23 cellular contexts compared by ENCODE assay signal in genomic region chr5:36646507-36647023, GRCh38. TPM values are rescaled to one million over a fixed set of nuclear protein-coding genes. Genes with fewer than 3 reads are reported as not detected.
A peak's percentile ranks its signal among the peaks of the same experiment; 100 is the strongest.
DNase-seq lines count a peak whose midpoint lies in the region; ATAC-seq and TF ChIP-seq lines count a peak whose summit lies in the region.
"Had no signal": no experiment of that assay in that cellular context is flagged by ENCODE, and none has a peak within 500 bp of the region (broad histone marks: within the 10 kb centered on the region; RNA-seq: fewer than 3 reads in every experiment).

No MANE protein-coding gene starts in this region.

- H3K9me3 Mint-ChIP-seq in stimulated activated naive CD8-positive, alpha-beta T cell treated with anti-CD3 and anti-CD28 coated beads, Interleukin-15, amount 100 ng/mL, for 72 hours = no peaks in the 10 kb centered on the region
- H3K9me3 Mint-ChIP-seq: CD4-positive, alpha-beta T cell; natural killer cell had no signal

- no peaks in the 10 kb centered on the region for H4K20me1 ChIP-seq in smooth muscle cell (ENCODE audit: low read depth)

- H3K79me2 ChIP-seq in smooth muscle cell (ENCODE audit: low read depth) = no peaks in the 10 kb centered on the region

- no peaks in the 10 kb centered on the region for H3K36me3 ChIP-seq in smooth muscle cell (ENCODE audit: low read depth)
- H3K36me3 ChIP-seq: ascending aorta, WERI-Rb-1 had no signal

- H2AFZ ChIP-seq in smooth muscle cell (ENCODE audit: low read depth) = no peak overlapping the region

- no peak overlapping the region for H3K27ac Mint-ChIP-seq in stimulated activated naive CD8-positive, alpha-beta T cell treated with anti-CD3 and anti-CD28 coated beads, Interleukin-15, amount 100 ng/mL, for 72 hours
- H3K27ac Mint-ChIP-seq: CD4-positive, alpha-beta T cell; natural killer cell had no signal

- H3K4me3 ChIP-seq in right cardiac atrium (ENCODE audit: low read length) = no peak overlapping the region
- H3K4me3 ChIP-seq in smooth muscle cell = no peak overlapping the region
- H3K4me3 ChIP-seq: ascending aorta had no signal

- no peak overlapping the region for H3K4me3 Mint-ChIP-seq in stimulated activated naive CD8-positive, alpha-beta T cell treated with anti-CD3 and anti-CD28 coated beads, Interleukin-15, amount 100 ng/mL, for 72 hours
- H3K4me3 Mint-ChIP-seq: CD4-positive, alpha-beta T cell; natural killer cell had no signal

- DNase-seq in HK-2 (ENCODE audit: unreplicated experiment) (peak; percentile 18), amniotic epithelial cell (ENCODE audit: low read depth) (peak; percentile 80), right cardiac atrium (no peak), smooth muscle cell (lab: John Stamatoyannopoulos, UW; ENCODE audit: unreplicated experiment) (no peak)
- no peak for DNase-seq in stimulated activated naive CD8-positive, alpha-beta T cell treated with anti-CD3 and anti-CD28 coated beads, Interleukin-15, amount 100 ng/mL, for 72 hours
- DNase-seq: activated naive CD4-positive, alpha-beta T cell treated with anti-CD3 and anti-CD28 coated beads, Interleukin-2, amount 50 U/mL, for 16 hours; CD4-positive, alpha-beta T cell; DMS153; GOT3; mesendoderm; natural killer cell; NCI-H2081 treated with DMSO at 0.1 percent for 48 hours; NCI-H345; NCI-H748 treated with DMSO at 0.1 percent for 48 hours; stimulated activated naive CD8-positive, alpha-beta T cell treated with anti-CD3 and anti-CD28 coated beads, Interleukin-15, Interleukin-2, amounts not matched to agents 100 U/mL and 50 U/mL, for 24 hours; T-helper 9 cell; WERI-Rb-1 had no signal

- peaks cover 21% of the 10 kb centered on the region for H3K27me3 Mint-ChIP-seq in stimulated activated naive CD8-positive, alpha-beta T cell treated with anti-CD3 and anti-CD28 coated beads, Interleukin-15, amount 100 ng/mL, for 72 hours

- peaks cover 3% of the 10 kb centered on the region for H3F3A ChIP-seq in smooth muscle cell (ENCODE audit: low read depth)

- H3K9me3 ChIP-seq in right cardiac atrium (ENCODE audit: control insufficient read depth, low read length) (no peaks in the 10 kb centered on the region), smooth muscle cell (replicated peaks; ENCODE audit: low read depth) (no peaks in the 10 kb centered on the region)
- H3K9me3 ChIP-seq: ascending aorta had no signal

- no peaks in the 10 kb centered on the region for H3K4me1 Mint-ChIP-seq in stimulated activated naive CD8-positive, alpha-beta T cell treated with anti-CD3 and anti-CD28 coated beads, Interleukin-15, amount 100 ng/mL, for 72 hours
- H3K4me1 Mint-ChIP-seq: natural killer cell had no signal

- peak in 1 of 2 donors; percentile 33 for ATAC-seq in right cardiac atrium
- ATAC-seq in GM21526 (IDR thresholded peaks at IDR 0.05; ENCODE audit: low FRiP score, unreplicated experiment) = no peak
- ATAC-seq in GM18511 (IDR thresholded peaks at IDR 0.05; ENCODE audit: unreplicated experiment) = no peak
- no peak for ATAC-seq in stimulated activated naive CD8-positive, alpha-beta T cell treated with anti-CD3 and anti-CD28 coated beads, Interleukin-15, amount 100 ng/mL, for 72 hours
- ATAC-seq: HepG2; natural killer cell; stimulated activated naive CD8-positive, alpha-beta T cell treated with anti-CD3 and anti-CD28 coated beads, Interleukin-15, Interleukin-2, amounts not matched to agents 100 U/mL and 50 U/mL, for 24 hours had no signal

- 85% methylated on average over 3 of the region's 3 CpGs for WGBS in right cardiac atrium
- WGBS in smooth muscle cell (ENCODE audit: low lambda C conversion rate) = 56% methylated on average over 3 of the region's 3 CpGs

- TF ChIP-seq CTCF in smooth muscle cell (IDR thresholded peaks at IDR 0.05; ENCODE audit: borderline replicate concordance, insufficient read depth, poor library complexity, severe bottlenecking) = no peak

- intact Hi-C loops in right cardiac atrium (cut with DNase I) = no loop called here

- H3K27me3 ChIP-seq in right cardiac atrium (ENCODE audit: control insufficient read depth, insufficient read depth) (no peaks in the 10 kb centered on the region), smooth muscle cell (ENCODE audit: low read depth) (no peaks in the 10 kb centered on the region)
- H3K27me3 ChIP-seq: ascending aorta had no signal

- H3K4me1 ChIP-seq in right cardiac atrium (ENCODE audit: control insufficient read depth, insufficient read depth, low read length) = peaks cover 1% of the 10 kb centered on the region
- H3K4me1 ChIP-seq in smooth muscle cell (ENCODE audit: low read depth) = no peaks in the 10 kb centered on the region
- H3K4me1 ChIP-seq: ascending aorta had no signal

- peak overlapping the region; percentile 10 for H3K4me2 ChIP-seq in smooth muscle cell

- H3K9ac ChIP-seq in smooth muscle cell (ENCODE audit: low read depth) = no peak overlapping the region

- H3K27ac ChIP-seq in right cardiac atrium (ENCODE audit: low read length) (peak overlapping the region; percentile 36), smooth muscle cell (ENCODE audit: low read depth) (peak overlapping the region; percentile 2)
- H3K27ac ChIP-seq: ascending aorta, HL-60, WERI-Rb-1 had no signal

RNA-seq across cellular contexts. Expression of gene SLC1A3, which starts 40.2 kb away (rescaled TPM):
- total RNA-seq in right cardiac atrium = 10 to 100 TPM; 31.1 to 44.5 (median 35.2) TPM
- polyA plus RNA-seq in right cardiac atrium = 21.7 TPM
- 6.8 and 7.2 TPM in 2 replicates for total RNA-seq in smooth muscle cell
- 2.1 and 3.1 TPM in 2 replicates for polyA plus RNA-seq in smooth muscle cell
- total RNA-seq: CD4-positive, alpha-beta T cell; glomerular endothelial cell; HepG2 had no signal

Comparison
In these comparisons a context has a peak if more than half of its experiments do, and no peak if none do; other contexts are left out.
1. DNase-seq: peak in HK-2 (single experiment) and amniotic epithelial cell (single experiment); none in right cardiac atrium (0 of 3), smooth muscle cell (single experiment) and stimulated activated naive CD8-positive, alpha-beta T cell treated with anti-CD3 and anti-CD28 coated beads, Interleukin-15, amount 100 ng/mL, for 72 hours (0 of 2).